Comparison of ENCODE assay signal across 7 cellular contexts in the genomic region with DNA sequence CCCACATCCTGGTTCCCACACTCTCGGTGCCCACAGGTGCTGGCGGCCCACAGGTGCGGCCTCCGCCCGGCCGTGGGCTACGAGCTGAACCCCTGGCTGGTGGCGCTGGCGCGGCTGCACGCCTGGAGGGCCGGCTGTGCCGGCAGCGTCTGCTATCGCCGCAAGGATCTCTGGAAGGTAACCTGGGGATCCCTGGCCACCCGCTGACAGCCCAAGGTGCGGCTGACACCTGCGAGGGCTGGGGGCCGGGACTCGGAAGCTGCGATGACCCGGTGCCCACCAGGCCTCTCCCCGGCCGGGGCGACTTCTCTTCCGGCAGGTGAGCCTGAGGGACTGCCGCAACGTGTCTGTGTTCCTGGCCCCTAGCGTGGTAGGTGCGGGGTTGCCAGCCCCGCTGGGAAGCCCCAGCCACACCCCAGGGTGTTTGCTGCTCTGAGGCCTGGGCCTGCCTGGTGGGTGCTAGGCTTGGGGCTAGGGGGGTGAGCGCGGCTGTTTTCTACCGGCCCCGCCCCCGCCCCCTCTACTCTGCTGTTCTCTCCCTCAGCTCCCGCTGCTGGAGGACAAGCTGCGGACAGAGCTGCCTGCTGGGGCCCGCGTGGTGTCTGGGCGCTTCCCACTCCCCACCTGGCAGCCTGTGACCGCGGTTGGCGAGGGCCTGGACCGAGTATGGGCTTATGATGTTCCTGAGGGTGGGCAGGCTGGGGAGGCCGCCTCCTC. TPM values are rescaled to one million over a fixed set of nuclear protein-coding genes. Genes with fewer than 3 reads are reported as not detected.
DNase-seq lines count a peak whose midpoint lies in the region; ATAC-seq and TF ChIP-seq lines count a peak whose summit lies in the region.

No MANE protein-coding gene starts in this region.

- peaks cover 4% of the 10 kb centered on the region for H3F3A ChIP-seq in smooth muscle cell (ENCODE audit: low read depth)

- no peak overlapping the region for H3K27ac Mint-ChIP-seq in T-helper 17 cell

- no peak for ATAC-seq in T-helper 17 cell

- peaks cover 10% of the 10 kb centered on the region for H4K20me1 ChIP-seq in smooth muscle cell (ENCODE audit: low read depth)

- WGBS in smooth muscle cell (ENCODE audit: low lambda C conversion rate), result 94% methylated on average over 40 of the region's 47 CpGs

- no peak overlapping the region for H3K9ac ChIP-seq in smooth muscle cell (ENCODE audit: low read depth)

- in situ Hi-C loops in HAP-1 (cut with MboI; ENCODE audit: low sequenced_read_pairs), result no loop called here

- H3K4me1 ChIP-seq in HAP-1 (peaks cover 14% of the 10 kb centered on the region), smooth muscle cell (ENCODE audit: low read depth) (peaks cover 5% of the 10 kb centered on the region)

- TF ChIP-seq CTCF in fibroblast of pulmonary artery (IDR thresholded peaks at IDR 0.05; ENCODE audit: low read length, missing control alignments) (no peak), smooth muscle cell (IDR thresholded peaks at IDR 0.05; ENCODE audit: borderline replicate concordance, insufficient read depth, poor library complexity, severe bottlenecking) (no peak)

- no peaks in the 10 kb centered on the region for H3K36me3 Mint-ChIP-seq in T-helper 17 cell (ENCODE audit: low read depth)

- H3K27me3 ChIP-seq in HAP-1 (ENCODE audit: low read depth) (no peaks in the 10 kb centered on the region), smooth muscle cell (ENCODE audit: low read depth) (no peaks in the 10 kb centered on the region)

- H2AFZ ChIP-seq in smooth muscle cell (ENCODE audit: low read depth), result no peak overlapping the region

- H3K4me2 ChIP-seq in smooth muscle cell, result peak overlapping the region; percentile 100

- DNase-seq in HAP-1 (ENCODE audit: low spot score in 2 of 2), result no peak
- no peak for DNase-seq in T-helper 17 cell
- DNase-seq in fibroblast of pulmonary artery (ENCODE audit: low read depth), result no peak
- DNase-seq in smooth muscle cell (lab: John Stamatoyannopoulos, UW; ENCODE audit: unreplicated experiment), result no peak
- no peak for DNase-seq in CD1c-positive myeloid dendritic cell (ENCODE audit: extremely low spot score)
- DNase-seq in T1000 (lab: John Stamatoyannopoulos, UW), result no peak
- no peak for DNase-seq in C1 segment of cervical spinal cord (lab: John Stamatoyannopoulos, UW)

- H3K79me2 ChIP-seq in smooth muscle cell (ENCODE audit: low read depth), result no peaks in the 10 kb centered on the region

- H3K27me3 Mint-ChIP-seq in T-helper 17 cell, result no peaks in the 10 kb centered on the region

- no peak overlapping the region for H3K27ac ChIP-seq in smooth muscle cell (ENCODE audit: low read depth)

- no peaks in the 10 kb centered on the region for H3K9me3 ChIP-seq in HAP-1
- no peaks in the 10 kb centered on the region for H3K9me3 ChIP-seq in T-helper 17 cell (ENCODE audit: control insufficient read depth, low read length, poor library complexity, severe bottlenecking)
- H3K9me3 ChIP-seq in smooth muscle cell (replicated peaks; ENCODE audit: low read depth), result no peaks in the 10 kb centered on the region

- H3K36me3 ChIP-seq in HAP-1 (replicated peaks), result peaks cover 17% of the 10 kb centered on the region
- no peaks in the 10 kb centered on the region for H3K36me3 ChIP-seq in smooth muscle cell (ENCODE audit: low read depth)

- H3K4me3 ChIP-seq in HAP-1 (peak overlapping the region; percentile 75), fibroblast of pulmonary artery (replicated peaks; ENCODE audit: low read depth, low read length) (peak overlapping the region; percentile 70), smooth muscle cell (peak overlapping the region; percentile 91)

- peaks cover 8% of the 10 kb centered on the region for H3K4me1 Mint-ChIP-seq in T-helper 17 cell

- peak overlapping the region; percentile 67 for H3K4me3 Mint-ChIP-seq in T-helper 17 cell

RNA-seq across cellular contexts. Expression of gene ANTKMT, which starts 1.0 kb away (rescaled TPM):
- total RNA-seq in T-helper 17 cell, result 10 to 100 TPM; 10.3 to 11.8 TPM
- total RNA-seq in smooth muscle cell, result 11.9 and 15.6 TPM in 2 replicates
- 39.8 and 40.9 TPM in 2 replicates for polyA plus RNA-seq in smooth muscle cell

RNA-seq across cellular contexts. Expression of gene CCDC78, which starts 4.3 kb away (rescaled TPM):
- 1 to 10 TPM; 3.4 to 3.7 TPM for total RNA-seq in T-helper 17 cell
- total RNA-seq in smooth muscle cell, result 2.8 TPM in 1 of 2 replicates, not detected in the other
- 3.4 and 4.7 TPM in 2 replicates for polyA plus RNA-seq in smooth muscle cell

RNA-seq across cellular contexts. Expression of gene HAGHL, which starts 5.0 kb away (rescaled TPM):
- total RNA-seq in T-helper 17 cell, result 10 to 100 TPM in 1 of 2 donors, 1 to 10 TPM in 1; 9.8 to 12.5 TPM
- 3.2 and 15.4 TPM in 2 replicates for total RNA-seq in smooth muscle cell
- 23.1 and 24.6 TPM in 2 replicates for polyA plus RNA-seq in smooth muscle cell

RNA-seq across cellular contexts. Expression of gene METRN, which starts 7.0 kb away (rescaled TPM):
- total RNA-seq in T-helper 17 cell (1 to 10 TPM; 3.8 to 4.3 TPM), smooth muscle cell (30.6 and 39.6 TPM in 2 replicates)
- 170 and 193 TPM in 2 replicates for polyA plus RNA-seq in smooth muscle cell

RNA-seq across cellular contexts. Expression of gene FBXL16, which starts 16.3 kb away (rescaled TPM):
- total RNA-seq in T-helper 17 cell (10 to 100 TPM; 29.0 to 35.3 TPM), smooth muscle cell (0.76 TPM in 1 of 2 replicates, not detected in the other)
- 0.17 TPM in 1 of 2 replicates, not detected in the other for polyA plus RNA-seq in smooth muscle cell
